In the genomic region with DNA sequence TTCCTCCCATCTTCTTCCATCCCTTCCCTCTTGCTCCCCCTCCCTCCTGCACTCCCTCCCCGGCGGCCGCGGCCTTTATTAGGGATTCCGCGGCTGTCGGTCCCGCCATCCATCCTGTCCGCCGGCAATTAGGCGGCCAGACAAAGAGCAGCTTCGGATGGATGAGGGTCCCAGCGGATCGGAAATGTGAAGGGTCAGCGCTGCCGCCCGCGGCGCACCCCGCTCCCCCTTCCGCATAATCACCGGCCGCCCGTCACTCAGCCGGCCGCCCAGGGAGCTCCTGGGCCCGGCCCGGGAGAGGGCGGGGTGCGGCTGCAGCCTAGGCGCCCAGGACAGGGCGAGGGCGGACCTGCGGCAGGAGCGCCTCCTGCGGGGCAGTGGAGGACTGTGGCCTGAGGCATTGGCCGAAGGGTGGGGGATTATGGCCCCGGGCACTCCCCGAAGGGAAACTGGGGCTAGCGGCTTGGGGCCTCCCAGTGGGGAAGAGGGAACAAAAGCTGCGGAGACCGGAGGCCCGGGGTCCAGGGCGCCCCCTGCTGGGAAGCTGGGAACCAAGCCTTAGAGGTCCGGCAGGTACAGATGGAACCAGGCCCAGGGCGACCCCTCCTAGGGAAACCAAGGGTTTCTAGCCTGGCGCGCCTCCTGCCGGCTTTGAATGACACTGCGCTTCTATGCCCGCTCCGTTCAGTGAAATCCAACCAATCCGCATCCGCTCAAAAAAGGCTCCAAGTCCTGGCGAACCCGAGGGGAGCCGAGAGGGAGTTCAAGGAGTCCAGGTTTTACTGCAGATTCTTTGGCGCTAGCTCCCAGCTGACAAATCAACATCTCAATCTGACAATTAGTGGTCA, we compare ENCODE assay signal across 8 cellular contexts. TPM values are rescaled to one million over a fixed set of nuclear protein-coding genes. Genes with fewer than 3 reads are reported as not detected.
A peak's percentile ranks its signal among the peaks of the same experiment; 100 is the strongest.
DNase-seq lines count a peak whose midpoint lies in the region; ATAC-seq lines count a peak whose summit lies in the region.

No MANE protein-coding gene starts in this region.

- CTCF ChIA-PET in activated CD4-positive, alpha-beta T cell treated with anti-CD3 and anti-CD28 coated beads, Interleukin-2, amount 10 ng/mL, durations not matched to agents 7 days and 5 days (lab: Charles Lee) = interaction anchor here (0.6 to 4.0 kb wide), 25 partner anchors 10 to 287 kb away, joined by 3 to 32 read pairs (median 4); a partner anchor contains a TSS

- H3K27me3 Mint-ChIP-seq in activated CD4-positive, alpha-beta T cell treated with anti-CD3 and anti-CD28 coated beads, Interleukin-2, amount 10 ng/mL, durations not matched to agents 7 days and 5 days = peaks cover 89% of the 10 kb centered on the region

- H3K4me1 Mint-ChIP-seq in activated CD4-positive, alpha-beta T cell treated with anti-CD3 and anti-CD28 coated beads, Interleukin-2, amount 10 ng/mL, durations not matched to agents 7 days and 5 days = peaks cover 34% of the 10 kb centered on the region

- no peak overlapping the region for H3K27ac Mint-ChIP-seq in activated CD4-positive, alpha-beta T cell treated with anti-CD3 and anti-CD28 coated beads, Interleukin-2, amount 10 ng/mL, durations not matched to agents 7 days and 5 days

- POLR2A ChIA-PET in activated CD4-positive, alpha-beta T cell treated with anti-CD3 and anti-CD28 coated beads, Interleukin-2, amount 10 ng/mL, durations not matched to agents 7 days and 5 days (lab: Charles Lee) = no interaction called here

- DNase-seq in NCI-H460 (ENCODE audit: extremely low read depth, low read depth) (peak; percentile 82), dedifferentiated amniotic fluid mesenchymal stem cell (ENCODE audit: extremely low spot score) (peak; percentile 54), left lobe of liver (ENCODE audit: low spot score) (peak; percentile 68), ureter (ENCODE audit: low spot score) (no peak)
- peak; percentile 75 for DNase-seq in activated CD4-positive, alpha-beta T cell treated with anti-CD3 and anti-CD28 coated beads, Interleukin-2, amount 10 ng/mL, durations not matched to agents 7 days and 5 days
- peak; percentile 60 for DNase-seq in stimulated activated CD4-positive, alpha-beta T cell treated with anti-CD3 and anti-CD28 coated beads, Interleukin-2, amount 100 ng/mL, for 4 hours (ENCODE audit: low read depth)

- no peaks in the 10 kb centered on the region for H3K9me3 Mint-ChIP-seq in activated CD4-positive, alpha-beta T cell treated with anti-CD3 and anti-CD28 coated beads, Interleukin-2, amount 10 ng/mL, durations not matched to agents 7 days and 5 days

- ATAC-seq in GM18511 (IDR thresholded peaks at IDR 0.05; ENCODE audit: unreplicated experiment) = peak; percentile 64
- ATAC-seq in HG03103 (IDR thresholded peaks at IDR 0.05; ENCODE audit: low read depth, unreplicated experiment) = peak; percentile 59
- peak; percentile 51 for ATAC-seq in left lobe of liver

- H3K36me3 Mint-ChIP-seq in activated CD4-positive, alpha-beta T cell treated with anti-CD3 and anti-CD28 coated beads, Interleukin-2, amount 10 ng/mL, durations not matched to agents 7 days and 5 days (ENCODE audit: low read depth) = no peaks in the 10 kb centered on the region

- peak overlapping the region; percentile 27 for H3K4me3 Mint-ChIP-seq in activated CD4-positive, alpha-beta T cell treated with anti-CD3 and anti-CD28 coated beads, Interleukin-2, amount 10 ng/mL, durations not matched to agents 7 days and 5 days

RNA-seq across cellular contexts. Expression of a gene that starts 4.4 kb away (rescaled TPM):
- 1.7 and 2.2 TPM in 2 replicates for total RNA-seq in NCI-H460 (2014; rRNA removed; shearing (Covaris generic))
- 5.4 and 5.5 TPM in 2 replicates for polyA plus RNA-seq in NCI-H460 (2014; cell fraction: nucleus; rRNA removed)
- not detected for total RNA-seq in activated CD4-positive, alpha-beta T cell treated with anti-CD3 and anti-CD28 coated beads, Interleukin-2, amount 10 ng/mL, durations not matched to agents 7 days and 5 days
- total RNA-seq in left lobe of liver (42.3 TPM), ureter (0.16 TPM)

RNA-seq across cellular contexts. Expression of a gene that starts 5.3 kb away (rescaled TPM):
- total RNA-seq in NCI-H460 (2014; rRNA removed; shearing (Covaris generic)) = 0.50 and 0.55 TPM in 2 replicates
- polyA plus RNA-seq in NCI-H460 (2014; cell fraction: nucleus; rRNA removed) = 2.8 TPM in 2 replicates
- total RNA-seq in activated CD4-positive, alpha-beta T cell treated with anti-CD3 and anti-CD28 coated beads, Interleukin-2, amount 10 ng/mL, durations not matched to agents 7 days and 5 days = not detected
- total RNA-seq in left lobe of liver (not detected), ureter (not detected)

RNA-seq across cellular contexts. Expression of a gene that starts 19.2 kb away (rescaled TPM):
- total RNA-seq in NCI-H460 (2014; rRNA removed; shearing (Covaris generic)) = 35.2 and 50.5 TPM in 2 replicates
- polyA plus RNA-seq in NCI-H460 (2014; cell fraction: nucleus; rRNA removed) = 90.7 and 116 TPM in 2 replicates
- total RNA-seq in activated CD4-positive, alpha-beta T cell treated with anti-CD3 and anti-CD28 coated beads, Interleukin-2, amount 10 ng/mL, durations not matched to agents 7 days and 5 days = 100 to 1,000 TPM; 111 to 115 TPM
- total RNA-seq in left lobe of liver (0.48 TPM), ureter (1.3 TPM)

RNA-seq across cellular contexts. Expression of a gene that starts 25.0 kb away (rescaled TPM):
- total RNA-seq in NCI-H460 (2014; rRNA removed; shearing (Covaris generic)) = 29.3 and 30.4 TPM in 2 replicates
- 24.1 and 44.2 TPM in 2 replicates for polyA plus RNA-seq in NCI-H460 (2014; cell fraction: nucleus; rRNA removed)
- 10 to 100 TPM; 12.8 to 20.3 TPM for total RNA-seq in activated CD4-positive, alpha-beta T cell treated with anti-CD3 and anti-CD28 coated beads, Interleukin-2, amount 10 ng/mL, durations not matched to agents 7 days and 5 days
- total RNA-seq in left lobe of liver (5.9 TPM), ureter (20.0 TPM)

RNA-seq across cellular contexts. Expression of a gene that starts 47.3 kb away (rescaled TPM):
- 1.7 and 3.4 TPM in 2 replicates for total RNA-seq in NCI-H460 (2014; rRNA removed; shearing (Covaris generic))
- 0.88 and 10.5 TPM in 2 replicates for polyA plus RNA-seq in NCI-H460 (2014; cell fraction: nucleus; rRNA removed)
- not detected for total RNA-seq in activated CD4-positive, alpha-beta T cell treated with anti-CD3 and anti-CD28 coated beads, Interleukin-2, amount 10 ng/mL, durations not matched to agents 7 days and 5 days
- not detected for total RNA-seq in left lobe of liver
- total RNA-seq in ureter = 1.7 TPM

Comparison
In these comparisons a context has a peak if more than half of its experiments do, and no peak if none do; other contexts are left out.
1. RNA of a gene that starts 4.4 kb away (total RNA-seq): 42.3 TPM in left lobe of liver (single experiment); 1.7 to 2.2 TPM in NCI-H460, 0.16 TPM in ureter (single experiment) and not detected in activated CD4-positive, alpha-beta T cell treated with anti-CD3 and anti-CD28 coated beads, Interleukin-2, amount 10 ng/mL, durations not matched to agents 7 days and 5 days; every median in the first group is over 10 times any median in the second.
2. RNA of a gene that starts 19.2 kb away (total RNA-seq): 111 to 115 TPM in activated CD4-positive, alpha-beta T cell treated with anti-CD3 and anti-CD28 coated beads, Interleukin-2, amount 10 ng/mL, durations not matched to agents 7 days and 5 days and 35.2 to 50.5 TPM in NCI-H460; 1.3 TPM in ureter (single experiment) and 0.48 TPM in left lobe of liver (single experiment); every median in the first group is over 10 times any median in the second.
3. Peak in every context shown above with its lines, with median percentiles within 50 percentile points of each other: ATAC-seq.